Comparison of ENCODE assay signal across 8 cellular contexts in genomic region chr4:77599378-77599777, GRCh38. TPM values are rescaled to one million over a fixed set of nuclear protein-coding genes. Genes with fewer than 3 reads are reported as not detected.
A peak's percentile ranks its signal among the peaks of the same experiment; 100 is the strongest.
DNase-seq lines count a peak whose midpoint lies in the region; ATAC-seq and TF ChIP-seq lines count a peak whose summit lies in the region.

No MANE protein-coding gene starts in this region.

- no peak overlapping the region for H2AFZ ChIP-seq in H9 (ENCODE audit: low read length)

- no peaks in the 10 kb centered on the region for H3K27me3 ChIP-seq in H9 (ENCODE audit: insufficient read depth, low read length)
- H3K27me3 ChIP-seq in SJSA1 (replicated peaks), result peaks cover 28% of the 10 kb centered on the region

- no peak overlapping the region for H2BK5ac ChIP-seq in H9 (ENCODE audit: insufficient read length, low read length)

- H3K23ac ChIP-seq in H9 (ENCODE audit: insufficient read length, low read depth, low read length), result no peak overlapping the region

- no peak overlapping the region for H2BK12ac ChIP-seq in H9 (ENCODE audit: insufficient read length, low read depth, low read length)

- H3K4me1 Mint-ChIP-seq in H9 (no peaks in the 10 kb centered on the region), immature natural killer cell (peaks cover 12% of the 10 kb centered on the region in 2 donors)

- H2BK120ac ChIP-seq in H9 (ENCODE audit: low read depth, low read length, poor library complexity, severe bottlenecking), result no peak overlapping the region

- H3K79me2 ChIP-seq in H9 (ENCODE audit: insufficient read depth, low read length), result no peaks in the 10 kb centered on the region

- no peak overlapping the region for H3K27ac Mint-ChIP-seq in H9
- H3K27ac Mint-ChIP-seq in immature natural killer cell, result no peak overlapping the region

- no peak for ATAC-seq in HG02852 (IDR thresholded peaks at IDR 0.05; ENCODE audit: unreplicated experiment)

- no peak overlapping the region for H3K4me3 ChIP-seq in SJSA1

- DNase-seq in COLO829 (ENCODE audit: low spot score) (peak; percentile 50), H9 (peak; percentile 52), SJSA1 (ENCODE audit: low read depth in 1 of 2, low spot score in 2 of 2) (peak; percentile 22 to 46), foreskin melanocyte (peak; percentile 46), immature natural killer cell (no peak), NCI-H187 treated with DMSO at 0.1 percent for 48 hours (lab: John Stamatoyannopoulos, UW) (no peak), substantia nigra (lab: John Stamatoyannopoulos, UW) (no peak)

- no peak overlapping the region for H2AK5ac ChIP-seq in H9 (ENCODE audit: insufficient read length, low read length)

- no CpG with 5 or more reads among the region's 2 CpGs for WGBS in H9 (ENCODE audit: extremely low coverage, insufficient read length, low lambda C conversion rate)

- no peak overlapping the region for H3K4me3 Mint-ChIP-seq in H9
- no peak overlapping the region for H3K4me3 Mint-ChIP-seq in immature natural killer cell

- no peaks in the 10 kb centered on the region for H3K4me1 ChIP-seq in H9 (ENCODE audit: insufficient read depth, low read length)
- no peaks in the 10 kb centered on the region for H3K4me1 ChIP-seq in SJSA1 (replicated peaks)

- H3K4me2 ChIP-seq in H9 (ENCODE audit: insufficient read depth, insufficient read length, low read length), result no peak overlapping the region

- H3T11ph ChIP-seq in H9 (ENCODE audit: low read length), result no peak overlapping the region

- H3K4ac ChIP-seq in H9 (ENCODE audit: low read depth, low read length), result no peak overlapping the region

- H3K9ac ChIP-seq in H9 (ENCODE audit: extremely low read depth, insufficient read length, low read length), result no peak overlapping the region

- H3K18ac ChIP-seq in H9 (ENCODE audit: insufficient read length, low read depth, low read length), result no peak overlapping the region

- H3K23me2 ChIP-seq in H9 (ENCODE audit: insufficient read length, low read depth, low read length, poor library complexity, severe bottlenecking), result no peaks in the 10 kb centered on the region

- TF ChIP-seq CTCF in H9 (conservative IDR thresholded peaks at IDR 0.05), result peak; percentile 70

- H4K5ac ChIP-seq in H9 (ENCODE audit: insufficient read length, low read depth, low read length), result no peak overlapping the region

- H4K20me1 ChIP-seq in H9 (ENCODE audit: control insufficient read depth, insufficient read depth, insufficient read length), result no peaks in the 10 kb centered on the region

- H2BK15ac ChIP-seq in H9 (ENCODE audit: low read depth, low read length), result no peak overlapping the region

- no peaks in the 10 kb centered on the region for H3K9me3 Mint-ChIP-seq in H9
- H3K9me3 Mint-ChIP-seq in immature natural killer cell, result peaks cover 0 to 2% (median 0%) of the 10 kb centered on the region in 6 donors

- no peak overlapping the region for H4K91ac ChIP-seq in H9 (ENCODE audit: insufficient read length, low read depth, low read length)

- H3K14ac ChIP-seq in H9 (ENCODE audit: insufficient read depth, low read length), result no peak overlapping the region

- no peak overlapping the region for H2BK20ac ChIP-seq in H9 (ENCODE audit: low read depth, low read length, poor library complexity, severe bottlenecking)

- H3K27ac ChIP-seq in H9 (ENCODE audit: insufficient read length, low read depth, low read length) (no peak overlapping the region), SJSA1 (no peak overlapping the region), substantia nigra (ENCODE audit: low read depth, low read length, poor library complexity, severe bottlenecking) (no peak overlapping the region)

- no peak overlapping the region for H4K8ac ChIP-seq in H9 (replicated peaks; ENCODE audit: insufficient read length, low read depth, low read length)

- no peaks in the 10 kb centered on the region for H3K36me3 Mint-ChIP-seq in H9 (ENCODE audit: insufficient read depth in 1 of 3, low read depth in 3 of 3)
- no peaks in the 10 kb centered on the region for H3K36me3 Mint-ChIP-seq in immature natural killer cell

- H3K56ac ChIP-seq in H9 (ENCODE audit: insufficient read length, low read depth, low read length), result no peak overlapping the region

- H3K9me3 ChIP-seq in H9 (ENCODE audit: control insufficient read depth, low read depth, low read length) (no peaks in the 10 kb centered on the region), SJSA1 (replicated peaks) (no peaks in the 10 kb centered on the region)

- no peaks in the 10 kb centered on the region for H3K79me1 ChIP-seq in H9 (ENCODE audit: insufficient read depth, low read depth, low read length, poor library complexity, severe bottlenecking)

- H3K36me3 ChIP-seq in SJSA1, result no peaks in the 10 kb centered on the region

- H3K27me3 Mint-ChIP-seq in H9 (ENCODE audit: low read depth), result peaks cover 3% of the 10 kb centered on the region; the same call in 1 of the 2 replicates
- H3K27me3 Mint-ChIP-seq in immature natural killer cell (ENCODE audit: low read depth in 3 of 3), result peaks cover 0 to 4% (median 2%) of the 10 kb centered on the region in 3 donors

RNA-seq across cellular contexts. Expression of gene CXCL13, which starts 6.2 kb away (rescaled TPM):
- total RNA-seq in H9 (2021), result not detected in 2 replicates
- total RNA-seq in SJSA1 (2014; rRNA removed; shearing (Covaris generic)), result not detected in 2 replicates
- not detected for polyA plus RNA-seq in immature natural killer cell

Comparison
In these comparisons a context has a peak if more than half of its experiments do, and no peak if none do; other contexts are left out.
1. DNase-seq: peak in COLO829 (single experiment), H9 (single experiment), SJSA1 (2 of 2) and foreskin melanocyte (single experiment); none in immature natural killer cell (0 of 3), NCI-H187 treated with DMSO at 0.1 percent for 48 hours (single experiment) and substantia nigra (0 of 49).